Comparison of ENCODE assay signal across 8 cellular contexts in the genomic region with DNA sequence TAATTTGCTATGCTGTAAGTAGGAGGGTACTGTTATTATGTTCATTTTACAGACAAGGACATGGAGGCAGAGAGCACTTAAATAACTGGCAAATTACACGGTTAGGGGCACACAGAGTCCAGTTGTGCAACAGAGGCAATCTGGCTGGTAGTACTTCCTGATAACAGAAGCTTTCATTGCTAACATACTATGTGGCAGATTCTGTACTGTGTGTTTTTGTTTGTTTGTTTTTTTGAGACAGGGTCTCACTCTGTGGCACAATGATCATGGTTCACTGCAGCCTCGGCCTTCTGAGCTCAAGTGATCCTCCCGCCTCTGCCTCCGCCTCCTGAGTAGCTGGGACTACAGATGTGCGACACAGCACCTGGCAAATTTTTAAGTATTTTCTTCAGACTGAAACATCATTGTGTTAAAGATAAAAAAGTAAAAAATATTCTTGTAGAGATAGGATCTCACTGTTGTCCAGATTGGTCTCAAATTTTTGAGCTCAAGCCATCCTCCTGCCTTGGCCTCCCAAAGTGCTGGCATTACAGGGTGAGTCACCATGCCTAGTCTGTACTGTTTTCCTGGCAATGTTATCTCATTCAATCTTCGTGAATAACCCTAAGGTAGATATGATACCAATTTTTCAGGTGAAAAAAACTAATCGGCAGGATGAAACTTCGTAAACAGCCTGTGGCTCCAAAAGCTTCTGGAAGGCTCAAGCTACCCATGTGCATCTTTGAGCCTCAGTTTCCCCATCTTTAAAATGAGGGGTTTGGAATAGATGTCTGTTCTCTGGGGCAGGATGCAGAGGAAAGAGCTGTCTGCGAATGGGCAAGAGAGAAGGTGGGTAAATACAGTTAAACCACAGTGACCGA. TPM values are rescaled to one million over a fixed set of nuclear protein-coding genes. Genes with fewer than 3 reads are reported as not detected.
DNase-seq lines count a peak whose midpoint lies in the region; ATAC-seq, FAIRE-seq and TF ChIP-seq lines count a peak whose summit lies in the region.

No MANE protein-coding gene starts in this region.

- no peak for FAIRE-seq in A549 (lab: Jason Lieb, UNC)

- no peak for TF ChIP-seq RAD21 in A549 (conservative IDR thresholded peaks at IDR 0.05 in 1 of 2, IDR thresholded peaks at IDR 0.05 in 1 of 2)

- no peaks in the 10 kb centered on the region for H3K36me3 Mint-ChIP-seq in IgD-negative memory B cell

- peak overlapping the region; percentile 24 to 94 (median 56) for H3K27ac Mint-ChIP-seq in IgD-negative memory B cell

- intact Hi-C loops in lower leg skin (cut with DNase I; ENCODE audit: low total_unique reads) = no loop called here
- intact Hi-C loops in aorta (cut with DNase I) = loop anchor here (5.0 to 10.0 kb wide), 3 partner anchors 68 to 201 kb away; a partner anchor contains a TSS
- intact Hi-C loops in left colon (cut with DNase I, micrococcal nuclease) = no loop called here

- DNase-seq in A549 (ENCODE audit: low read depth in 1 of 2, low spot score in 1 of 2) (no peak), amniotic epithelial cell (ENCODE audit: low read depth) (peak; percentile 23), lower leg skin (ENCODE audit: low spot score in 2 of 2) (no peak), aorta (no peak), NCI-H524 (lab: John Stamatoyannopoulos, UW) (no peak), left colon (no peak)

- H3K27me3 ChIP-seq in aorta (ENCODE audit: control insufficient read depth in 1 of 2, insufficient read depth in 2 of 2, low read length in 1 of 2) = no peaks in the 10 kb centered on the region

- no peaks in the 10 kb centered on the region for H3K36me3 ChIP-seq in aorta (ENCODE audit: control insufficient read depth in 1 of 2, insufficient read depth in 2 of 2, low read length in 1 of 2)

- ATAC-seq in A549 = no peak
- no peak for ATAC-seq in aorta (ENCODE audit: low FRiP score)
- no peak for ATAC-seq in GM18498 (IDR thresholded peaks at IDR 0.05; ENCODE audit: unreplicated experiment)
- no peak for ATAC-seq in left colon

- POLR2A ChIA-PET in A549 (lab: Yijun Ruan, JAX) = interaction anchor here (0.9 to 1.6 kb wide), 6 partner anchors 8 to 77 kb away, joined by 3 to 11 read pairs (median 4); a partner anchor contains a TSS

- peak overlapping the region; percentile 82 to 95 for H3K27ac ChIP-seq in A549
- H3K27ac ChIP-seq in aorta (ENCODE audit: low read depth in 1 of 2, low read length in 2 of 2) = peak overlapping the region in 1 of 2 donors; percentile 92

- no peak for TF ChIP-seq EP300 in A549 (IDR thresholded peaks at IDR 0.05)

- TF ChIP-seq POLR2A in A549 (IDR thresholded peaks at IDR 0.05; ENCODE audit: low read length) = no peak
- no peak for TF ChIP-seq POLR2A in lower leg skin (IDR thresholded peaks at IDR 0.05)

- peaks cover 10 to 13% (median 11%) of the 10 kb centered on the region in 3 donors for H3K4me1 Mint-ChIP-seq in IgD-negative memory B cell

- peaks cover 10% of the 10 kb centered on the region for H3K27me3 Mint-ChIP-seq in IgD-negative memory B cell

- WGBS in A549 (ENCODE audit: missing lambda C conversion rate) = 65% methylated on average over 10 of the region's 10 CpGs
- 58 to 59% methylated on average over 10 of the region's 10 CpGs for WGBS in lower leg skin, 2 donors
- WGBS in aorta, 2 donors = 65 to 66% methylated on average over 10 of the region's 10 CpGs

- CTCF ChIA-PET in A549 (lab: Yijun Ruan, JAX) = interaction anchor here (0.9 to 3.0 kb wide), 8 partner anchors 8 to 252 kb away, joined by 3 to 8 read pairs (median 4); no protein-coding TSS in a partner anchor

- H3K9me3 Mint-ChIP-seq in IgD-negative memory B cell = no peaks in the 10 kb centered on the region

- peak overlapping the region; percentile 85 for H3K4me3 ChIP-seq in A549
- peak overlapping the region; percentile 74 for H3K4me3 ChIP-seq in lower leg skin (ENCODE audit: low read depth, poor library complexity, severe bottlenecking)
- peak overlapping the region; percentile 61 to 78 for H3K4me3 ChIP-seq in aorta (ENCODE audit: low read length in 2 of 2)

- TF ChIP-seq CTCF in A549 (IDR thresholded peaks at IDR 0.05) = no peak
- TF ChIP-seq CTCF in lower leg skin (IDR thresholded peaks at IDR 0.05) = no peak

- H3K4me1 ChIP-seq in A549 = peaks cover 11% of the 10 kb centered on the region
- no peaks in the 10 kb centered on the region for H3K4me1 ChIP-seq in aorta (ENCODE audit: control insufficient read depth in 1 of 2, insufficient read depth in 2 of 2, low read length in 2 of 2)

- H3K9me3 ChIP-seq in A549 (no peaks in the 10 kb centered on the region), aorta (ENCODE audit: control insufficient read depth, low read length) (no peaks in the 10 kb centered on the region)

- peak overlapping the region; percentile 95 for H3K4me2 ChIP-seq in A549

- peak overlapping the region; percentile 92 to 98 (median 97) for H3K4me3 Mint-ChIP-seq in IgD-negative memory B cell

TF ChIP-seq in A549, 52 proteins besides CTCF, POLR2A, EP300 and RAD21:
- TF ChIP-seq KDM5A (IDR thresholded peaks at IDR 0.05) (no peak), FOSL2 (IDR thresholded peaks at IDR 0.05) (no peak), FOSL2 (CRISPR knock-in tag; IDR thresholded peaks at IDR 0.05) (peak; percentile 50), TP53 (CRISPR knock-in tag; IDR thresholded peaks at IDR 0.05) (0 out of 2 replicates have a peak, but pooled peaks have one; percentile 27)

RNA-seq across cellular contexts. Expression of a gene that starts 0.9 kb away (rescaled TPM):
- polyA plus RNA-seq in A549 (2011; rRNA removed) (78.5 and 92.5 TPM in 2 replicates), A549 (2017; fragmentation: RNase III; extraction: RNeasy Plus Mini Kit Qiagen cat#74134 plus additional on column Dnase treatment) (34.6 to 38.4 TPM (median 36.7 TPM) in 3 replicates), IgD-negative memory B cell (22.5 TPM), aorta (100 to 1,000 TPM; 119 to 121 TPM)
- 8.4 and 9.6 TPM in 2 replicates for polyA plus RNA-seq in A549 (2012; cell fraction: cytosol; rRNA removed)
- polyA plus RNA-seq in A549 (2012; cell fraction: nucleus; rRNA removed) = 2.7 and 6.6 TPM in 2 replicates
- polyA minus RNA-seq in A549 (2011; rRNA and poly(A)+ RNA removed) = 19.0 and 22.1 TPM in 2 replicates
- total RNA-seq in lower leg skin (10 to 100 TPM; 13.1 to 27.1 (median 17.9) TPM), aorta (100 to 1,000 TPM; 108 to 130 TPM), left colon (10 to 100 TPM; 46.6 to 53.6 TPM)

Comparison
In these comparisons a context has a peak if more than half of its experiments do, and no peak if none do; other contexts are left out.
1. intact Hi-C loops: an anchor here in aorta (5.0 to 10.0 kb wide); none called in lower leg skin and left colon.